Comparison of ENCODE assay signal across 8 cellular contexts in genomic region chr18:63155169-63155852, GRCh38.
DNase-seq lines count a peak whose midpoint lies in the region; ATAC-seq, FAIRE-seq and TF ChIP-seq lines count a peak whose summit lies in the region.

No MANE protein-coding gene starts in this region.

- TF ChIP-seq POLR2A in suprapubic skin (IDR thresholded peaks at IDR 0.05) = no peak

- H4K20me1 ChIP-seq in neural progenitor cell (ENCODE audit: low read depth) = no peaks in the 10 kb centered on the region

- DNase-seq in BJ (ENCODE audit: low read depth) = no peak
- DNase-seq in GM19239 (ENCODE audit: insufficient read length, low spot score) = no peak
- DNase-seq in NCI-H526 (lab: John Stamatoyannopoulos, UW) = peak; percentile 93 to 97
- peak; percentile 88 for DNase-seq in activated CD8-positive, alpha-beta memory T cell treated with anti-CD3 and anti-CD28 coated beads, Interleukin-2, amount 10 ng/mL, durations not matched to agents 7 days and 5 days
- DNase-seq in epithelial cell of proximal tubule (ENCODE audit: low read depth) = no peak
- peak; percentile 72 for DNase-seq in neural progenitor cell (ENCODE audit: low spot score)
- peak in 1 of 2 donors; percentile 71 for DNase-seq in suprapubic skin (ENCODE audit: low spot score in 2 of 2)

- H3K4me3 Mint-ChIP-seq in activated CD8-positive, alpha-beta memory T cell treated with anti-CD3 and anti-CD28 coated beads, Interleukin-2, amount 10 ng/mL, durations not matched to agents 7 days and 5 days = peak overlapping the region; percentile 76
- no peak overlapping the region for H3K4me3 Mint-ChIP-seq in neural progenitor cell

- 49% methylated on average over 23 of the region's 23 CpGs for WGBS in suprapubic skin

- no peak overlapping the region for H3K9ac ChIP-seq in neural progenitor cell

- CTCF ChIA-PET in BJ (lab: Yijun Ruan, JAX) = interaction anchor here (1.0 to 1.5 kb wide), 2 partner anchors 16 to 22 kb away, joined by 3 to 4 read pairs; no protein-coding TSS in a partner anchor
- CTCF ChIA-PET in activated CD8-positive, alpha-beta memory T cell treated with anti-CD3 and anti-CD28 coated beads, Interleukin-2, amount 10 ng/mL, durations not matched to agents 7 days and 5 days (lab: Charles Lee) = interaction anchor here (0.9 to 9.0 kb wide), 28 partner anchors 8 to 172 kb away, joined by 3 to 50 read pairs (median 4); partner anchors contain the start of gene BCL2

- H3K9me3 ChIP-seq in neural progenitor cell (ENCODE audit: low read depth) = no peaks in the 10 kb centered on the region
- H3K9me3 ChIP-seq in suprapubic skin = no peaks in the 10 kb centered on the region

- H3K4me3 ChIP-seq in BJ (ENCODE audit: low read depth, low read length) (no peak overlapping the region), epithelial cell of proximal tubule (ENCODE audit: low read depth, low read length) (peak overlapping the region; percentile 57), neural progenitor cell (no peak overlapping the region), suprapubic skin (peak overlapping the region; percentile 36)

- H3K27me3 ChIP-seq in BJ (ENCODE audit: control insufficient read depth, insufficient read depth, low read length) (no peaks in the 10 kb centered on the region; the same call in 1 of the 2 replicates), neural progenitor cell (no peaks in the 10 kb centered on the region), suprapubic skin (no peaks in the 10 kb centered on the region)

- H3K9me3 Mint-ChIP-seq in activated CD8-positive, alpha-beta memory T cell treated with anti-CD3 and anti-CD28 coated beads, Interleukin-2, amount 10 ng/mL, durations not matched to agents 7 days and 5 days (ENCODE audit: low read depth) = no peaks in the 10 kb centered on the region
- no peaks in the 10 kb centered on the region for H3K9me3 Mint-ChIP-seq in neural progenitor cell

- no peak overlapping the region for H3K4me2 ChIP-seq in neural progenitor cell

- H3K27ac ChIP-seq in neural progenitor cell (no peak overlapping the region), suprapubic skin (peak overlapping the region; percentile 30)

- peaks cover 96% of the 10 kb centered on the region for H3K4me1 Mint-ChIP-seq in activated CD8-positive, alpha-beta memory T cell treated with anti-CD3 and anti-CD28 coated beads, Interleukin-2, amount 10 ng/mL, durations not matched to agents 7 days and 5 days
- H3K4me1 Mint-ChIP-seq in neural progenitor cell = peaks cover 21% of the 10 kb centered on the region

- POLR2A ChIA-PET in BJ (lab: Charles Lee) = no interaction called here

- no peaks in the 10 kb centered on the region for H3F3A ChIP-seq in neural progenitor cell (ENCODE audit: low read depth)

- peak; percentile 99 for FAIRE-seq in GM19239 (lab: Jason Lieb, UNC)

- no peaks in the 10 kb centered on the region for H3K27me3 Mint-ChIP-seq in activated CD8-positive, alpha-beta memory T cell treated with anti-CD3 and anti-CD28 coated beads, Interleukin-2, amount 10 ng/mL, durations not matched to agents 7 days and 5 days
- H3K27me3 Mint-ChIP-seq in neural progenitor cell (ENCODE audit: insufficient read depth, low read depth) = peaks cover 6% of the 10 kb centered on the region

- peak; percentile 41 for ATAC-seq in HG03439 (IDR thresholded peaks at IDR 0.05; ENCODE audit: unreplicated experiment)
- peak; percentile 81 for ATAC-seq in activated CD8-positive, alpha-beta memory T cell treated with anti-CD3 and anti-CD28 coated beads, Interleukin-2, amount 10 ng/mL, durations not matched to agents 7 days and 5 days

- H3K36me3 ChIP-seq in BJ (ENCODE audit: control insufficient read depth, insufficient read depth, low read length) (no peaks in the 10 kb centered on the region), neural progenitor cell (no peaks in the 10 kb centered on the region), suprapubic skin (no peaks in the 10 kb centered on the region)

- no peaks in the 10 kb centered on the region for H3K79me2 ChIP-seq in neural progenitor cell (ENCODE audit: low read depth)

- H3K36me3 Mint-ChIP-seq in activated CD8-positive, alpha-beta memory T cell treated with anti-CD3 and anti-CD28 coated beads, Interleukin-2, amount 10 ng/mL, durations not matched to agents 7 days and 5 days = peaks cover 34% of the 10 kb centered on the region
- H3K36me3 Mint-ChIP-seq in neural progenitor cell = no peaks in the 10 kb centered on the region

- H3K27ac Mint-ChIP-seq in activated CD8-positive, alpha-beta memory T cell treated with anti-CD3 and anti-CD28 coated beads, Interleukin-2, amount 10 ng/mL, durations not matched to agents 7 days and 5 days = peak overlapping the region; percentile 90
- peak overlapping the region; percentile 29 for H3K27ac Mint-ChIP-seq in neural progenitor cell

- H3K4me1 ChIP-seq in neural progenitor cell (no peaks in the 10 kb centered on the region), suprapubic skin (peaks cover 43% of the 10 kb centered on the region)

- TF ChIP-seq EP300 in suprapubic skin (IDR thresholded peaks at IDR 0.05) = no peak

- H2AFZ ChIP-seq in neural progenitor cell (replicated peaks) = no peak overlapping the region

- TF ChIP-seq CTCF in BJ (IDR thresholded peaks at IDR 0.05; ENCODE audit: insufficient read depth, low read depth, low read length) (peak; percentile 55), epithelial cell of proximal tubule (conservative IDR thresholded peaks at IDR 0.05; ENCODE audit: low read depth, low read length) (peak; percentile 94), neural progenitor cell (IDR thresholded peaks at IDR 0.05) (peak; percentile 81), suprapubic skin (IDR thresholded peaks at IDR 0.05) (peak; percentile 73 to 84)

Comparison
In these comparisons a context has a peak if more than half of its experiments do, and no peak if none do; other contexts are left out.
1. DNase-seq: peak in NCI-H526 (2 of 2), activated CD8-positive, alpha-beta memory T cell treated with anti-CD3 and anti-CD28 coated beads, Interleukin-2, amount 10 ng/mL, durations not matched to agents 7 days and 5 days (single experiment) and neural progenitor cell (single experiment); none in BJ (single experiment), GM19239 (single experiment) and epithelial cell of proximal tubule (single experiment).
2. H3K4me3 ChIP-seq: peak in epithelial cell of proximal tubule (single experiment) and suprapubic skin (single experiment); none in BJ (single experiment) and neural progenitor cell (single experiment).
3. Peak in every context shown above with its lines, with median percentiles within 50 percentile points of each other: CTCF ChIP-seq.